ENCODE assay signal across 26 cellular contexts in genomic region chr17:71845354-71845753, GRCh38.
"Had no signal": no experiment of that assay in that cellular context is flagged by ENCODE, and none has a peak within 500 bp of the region (broad histone marks: within the 10 kb centered on the region; RNA-seq: fewer than 3 reads in every experiment).

No MANE protein-coding gene starts in this region.

- H3K27ac ChIP-seq: ascending aorta, body of pancreas had no signal

- H3K27ac Mint-ChIP-seq: activated B cell treated with CpG ODN at 0.5 μM for 24 hours; activated CD4-positive, alpha-beta T cell treated with anti-CD3 and anti-CD28 coated beads, Interleukin-2, amount 10 ng/mL, durations not matched to agents 24 days and 14 days; activated naive CD4-positive, alpha-beta T cell treated with anti-CD3 and anti-CD28 coated beads, Interleukin-2, amount 50 U/mL, for 72 hours; activated naive CD8-positive, alpha-beta T cell treated with anti-CD3 and anti-CD28 coated beads, Interleukin-2, amount 50 U/mL, for 24 hours; T-helper 17 cell had no signal

- H3K9me3 ChIP-seq: ascending aorta, body of pancreas, MG63 had no signal

- H3K4me1 ChIP-seq: ascending aorta, body of pancreas had no signal

- H3K4me1 Mint-ChIP-seq: activated B cell treated with CpG ODN at 0.5 μM for 24 hours; activated CD4-positive, alpha-beta T cell treated with anti-CD3 and anti-CD28 coated beads, Interleukin-2, amount 10 ng/mL, durations not matched to agents 24 days and 14 days; activated naive CD8-positive, alpha-beta T cell treated with anti-CD3 and anti-CD28 coated beads, Interleukin-2, amount 50 U/mL, for 24 hours; T-helper 17 cell had no signal

- H3K27me3 ChIP-seq: ascending aorta, body of pancreas, MG63 had no signal

- H3K36me3 ChIP-seq: ascending aorta, MG63 had no signal

- H3K4me3 Mint-ChIP-seq: activated B cell treated with CpG ODN at 0.5 μM for 24 hours; activated CD4-positive, alpha-beta T cell treated with anti-CD3 and anti-CD28 coated beads, Interleukin-2, amount 10 ng/mL, durations not matched to agents 24 days and 14 days; activated naive CD8-positive, alpha-beta T cell treated with anti-CD3 and anti-CD28 coated beads, Interleukin-2, amount 50 U/mL, for 24 hours; activated T-cell treated with anti-CD3 and anti-CD28 coated beads, Interleukin-2, amount 50 U/mL, for 4 hours; T-helper 17 cell had no signal

- H3K9me3 Mint-ChIP-seq: activated CD4-positive, alpha-beta T cell treated with anti-CD3 and anti-CD28 coated beads, Interleukin-2, amount 10 ng/mL, durations not matched to agents 24 days and 14 days had no signal

- H3K4me3 ChIP-seq: ascending aorta, body of pancreas, MG63 had no signal

- H3K27me3 Mint-ChIP-seq: activated B cell treated with CpG ODN at 0.5 μM for 24 hours; activated CD4-positive, alpha-beta T cell treated with anti-CD3 and anti-CD28 coated beads, Interleukin-2, amount 10 ng/mL, durations not matched to agents 24 days and 14 days; activated naive CD8-positive, alpha-beta T cell treated with anti-CD3 and anti-CD28 coated beads, Interleukin-2, amount 50 U/mL, for 24 hours; T-helper 17 cell had no signal

- ATAC-seq: activated naive CD4-positive, alpha-beta T cell treated with anti-CD3 and anti-CD28 coated beads, Interleukin-2, amount 50 U/mL, for 72 hours; activated naive CD8-positive, alpha-beta T cell treated with anti-CD3 and anti-CD28 coated beads, Interleukin-2, amount 50 U/mL, for 24 hours; activated T-cell treated with anti-CD3 and anti-CD28 coated beads, Interleukin-2, amount 50 U/mL, for 4 hours; body of pancreas; T-helper 17 cell had no signal

- FAIRE-seq: bronchial epithelial cell had no signal

- DNase-seq: activated B cell treated with CpG ODN at 0.5 μM for 24 hours; activated CD4-positive, alpha-beta T cell treated with anti-CD3 and anti-CD28 coated beads for 1 hour; activated CD4-positive, alpha-beta T cell treated with anti-CD3 and anti-CD28 coated beads, Interleukin-2, amount 10 ng/mL, durations not matched to agents 24 days and 14 days; activated CD4-positive, alpha-beta T cell treated with anti-CD3 and anti-CD28 coated beads, Interleukin-2, amount 50 U/mL, for 48 hours; activated CD8-positive, alpha-beta memory T cell treated with anti-CD3 and anti-CD28 coated beads for 24 hours; activated effector memory CD4-positive, alpha-beta T cell treated with anti-CD3 and anti-CD28 coated beads, Interleukin-2, amount 50 U/mL, for 16 hours; activated naive CD4-positive, alpha-beta T cell treated with Interleukin-2 at 50 U/mL for 16 hours; activated naive CD8-positive, alpha-beta T cell treated with anti-CD3 and anti-CD28 coated beads, Interleukin-2, amount 50 U/mL, for 24 hours; activated T-cell treated with anti-CD3 and anti-CD28 coated beads, Interleukin-2, amount 50 U/mL, for 4 hours; amniotic stem cell; body of pancreas; central memory CD4-positive, alpha-beta T cell; MG63; NCI-H1105; NCI-H1436; NCI-H1930; NCI-H2107; NCI-H2227 treated with DMSO at 0.1 percent for 48 hours; NCI-H446 treated with DMSO at 0.1 percent for 48 hours; NCI-H524 treated with DMSO at 0.1 percent for 48 hours; SIG-M5; T-helper 17 cell; T-helper 9 cell had no signal
